18 cellular contexts compared by ENCODE assay signal in the genomic region with DNA sequence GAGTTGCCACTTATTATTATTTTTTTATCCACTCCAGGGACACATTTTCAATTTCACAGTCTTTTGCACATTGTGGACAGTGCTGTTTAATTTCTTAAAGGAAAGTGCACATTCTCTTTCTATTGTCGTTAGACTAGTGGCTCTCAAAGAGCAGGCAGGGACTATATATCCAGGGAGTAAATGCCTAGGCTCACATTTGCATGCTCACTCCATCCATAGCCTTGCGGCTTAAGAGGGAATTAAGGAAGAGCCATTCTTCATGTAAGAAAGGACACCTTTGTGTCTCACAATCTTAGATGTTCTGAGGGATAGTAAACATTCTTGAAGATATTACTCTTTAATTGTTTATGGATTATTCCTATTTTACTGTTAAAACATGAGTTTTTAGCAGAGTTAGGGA.
"Had no signal": no experiment of that assay in that cellular context is flagged by ENCODE, and none has a peak within 500 bp of the region (broad histone marks: within the 10 kb centered on the region; RNA-seq: fewer than 3 reads in every experiment).

No MANE protein-coding gene starts in this region.

- ATAC-seq: activated T-helper 17 cell treated with anti-CD3 and anti-CD28 coated beads, Interleukin-2, amount 50 U/mL, for 72 hours; esophagus mucosa; gastrocnemius medialis; heart left ventricle; left lung; pancreas; sciatic nerve; upper lobe of right lung had no signal

- H3K9me3 ChIP-seq: gastrocnemius medialis, heart left ventricle, pancreas, upper lobe of right lung had no signal

- DNase-seq: activated CD4-positive, alpha-beta memory T cell treated with anti-CD3 and anti-CD28 coated beads, Interleukin-2, amount 10 ng/mL, durations not matched to agents 7 days and 5 days; activated CD4-positive, alpha-beta T cell treated with anti-CD3 and anti-CD28 coated beads for 48 hours; activated CD4-positive, CD25-positive, alpha-beta regulatory T cell; activated naive CD4-positive, alpha-beta T cell treated with Interleukin-2 at 50 U/mL for 16 hours; activated naive CD8-positive, alpha-beta T cell treated with anti-CD3 and anti-CD28 coated beads, Interleukin-2, amount 10 ng/mL, durations not matched to agents 7 days and 5 days; activated T-cell treated with anti-CD3 and anti-CD28 coated beads, Interleukin-2, amount 50 U/mL, for 1 hour; cerebellar nuclear complex; cortex of kidney; gastrocnemius medialis; heart left ventricle; left lung; pancreas; stimulated activated CD8-positive, alpha-beta memory T cell treated with anti-CD3 and anti-CD28 coated beads, Interleukin-4, amount 100 ng/mL, for 48 hours; stimulated activated naive CD4-positive, alpha-beta T cell; upper lobe of right lung had no signal

- H3K27ac ChIP-seq: gastrocnemius medialis, left lung, pancreas, upper lobe of right lung had no signal

- H3K4me3 ChIP-seq: gastrocnemius medialis, heart left ventricle, left lung, pancreas, upper lobe of right lung had no signal

- H3K27me3 ChIP-seq: gastrocnemius medialis, heart left ventricle, left lung, pancreas, upper lobe of right lung had no signal

- H3K36me3 ChIP-seq: gastrocnemius medialis, heart left ventricle, left lung, pancreas, upper lobe of right lung had no signal

- H3K4me1 ChIP-seq: left lung, pancreas, upper lobe of right lung had no signal
